16 cellular contexts compared by ENCODE assay signal in the genomic region with DNA sequence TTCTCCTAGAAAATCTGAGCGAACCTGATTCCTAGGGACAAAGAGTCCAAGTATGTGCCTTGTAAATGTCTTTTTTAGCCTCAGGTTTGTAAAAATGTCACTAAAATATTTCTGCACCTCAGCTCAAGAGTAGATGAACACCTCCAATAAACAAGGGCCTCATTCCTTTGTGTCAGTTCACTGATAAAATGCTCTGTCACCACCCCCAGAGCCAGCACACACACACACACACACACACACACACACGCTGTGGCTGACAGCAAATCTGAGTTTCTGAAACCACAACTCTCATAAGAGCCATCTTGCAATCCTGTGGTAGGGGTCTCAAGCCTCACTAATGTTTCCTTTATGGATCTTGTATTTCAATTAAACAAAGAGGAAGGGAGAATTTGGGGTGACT.
DNase-seq lines count a peak whose midpoint lies in the region; ATAC-seq and TF ChIP-seq lines count a peak whose summit lies in the region.
"Had no signal": no experiment of that assay in that cellular context is flagged by ENCODE, and none has a peak within 500 bp of the region (broad histone marks: within the 10 kb centered on the region; RNA-seq: fewer than 3 reads in every experiment).

No MANE protein-coding gene starts in this region.

- WGBS in heart left ventricle, 4 donors = 46 to 65% (median 59%) methylated on average over 2 of the region's 2 CpGs
- 80 to 88% methylated on average over 2 of the region's 2 CpGs for WGBS in tibial nerve, 2 donors
- no CpG with 5 or more reads among the region's 2 CpGs for WGBS in H9 (ENCODE audit: extremely low coverage, insufficient read length, low lambda C conversion rate)

- H2AK5ac ChIP-seq in H9 (ENCODE audit: insufficient read length, low read length) = no peak overlapping the region

- DNase-seq in Right ventricle myocardium inferior (ENCODE audit: missing footprints) (no peak), right atrium auricular region (ENCODE audit: low spot score) (no peak), heart left ventricle (peak in 4 of 5 donors; percentile 19 to 55 (median 36)), myocyte (ENCODE audit: low read depth) (peak; percentile 6), tibial nerve (ENCODE audit: low spot score in 2 of 2) (no peak), anterior cingulate cortex (lab: John Stamatoyannopoulos, UW) (no peak), H9 (no peak)
- DNase-seq: 8988T, KG1, MG63, NCI-H1092 treated with DMSO at 0.1 percent for 48 hours, NCI-H1694, NCI-H446 treated with DMSO at 0.1 percent for 48 hours, NCI-H774 had no signal

- H3K56ac ChIP-seq in H9 (ENCODE audit: insufficient read length, low read depth, low read length) = no peak overlapping the region

- ATAC-seq in Right ventricle myocardium inferior (peak; percentile 75), heart left ventricle (peak; percentile 52 to 70 (median 66)), HG03354 (IDR thresholded peaks at IDR 0.05; ENCODE audit: poor library complexity, severe bottlenecking, unreplicated experiment) (no peak)

- H3K9me3 ChIP-seq in right atrium auricular region = no peaks in the 10 kb centered on the region
- peaks cover 0 to 4% (median 0%) of the 10 kb centered on the region in 12 donors for H3K9me3 ChIP-seq in heart left ventricle
- H3K9me3 ChIP-seq in tibial nerve = no peaks in the 10 kb centered on the region
- H3K9me3 ChIP-seq in H9 (ENCODE audit: control insufficient read depth, low read depth, low read length) = no peaks in the 10 kb centered on the region
- H3K9me3 ChIP-seq: BLaER1 treated with 17β-estradiol and CSF1 and Interleukin-3, amounts not matched to agents 10 nM and 100 nM; MG63 had no signal

- H4K5ac ChIP-seq in H9 (ENCODE audit: insufficient read length, low read depth, low read length) = no peak overlapping the region

- TF ChIP-seq EP300 in tibial nerve (IDR thresholded peaks at IDR 0.05) = no peak

- H4K91ac ChIP-seq in H9 (ENCODE audit: insufficient read length, low read depth, low read length) = no peak overlapping the region

- H3K4me2 ChIP-seq in H9 (ENCODE audit: insufficient read depth, insufficient read length, low read length) = no peak overlapping the region
- H3K4me2 ChIP-seq: BLaER1 treated with 17β-estradiol and CSF1 and Interleukin-3, amounts not matched to agents 10 nM and 100 nM had no signal

- H3K27me3 Mint-ChIP-seq in H9 (ENCODE audit: low read depth) = peaks cover 26% of the 10 kb centered on the region

- no peak for TF ChIP-seq CTCF in right atrium auricular region (IDR thresholded peaks at IDR 0.05)
- no peak for TF ChIP-seq CTCF in heart left ventricle (IDR thresholded peaks at IDR 0.05)
- no peak for TF ChIP-seq CTCF in tibial nerve (IDR thresholded peaks at IDR 0.05)
- no peak for TF ChIP-seq CTCF in H9 (conservative IDR thresholded peaks at IDR 0.05)

- H2BK15ac ChIP-seq in H9 (ENCODE audit: low read depth, low read length) = no peak overlapping the region

- H3K4ac ChIP-seq in H9 (ENCODE audit: low read depth, low read length) = no peak overlapping the region

- H4K20me1 ChIP-seq in H9 (ENCODE audit: control insufficient read depth, insufficient read depth, insufficient read length) = no peaks in the 10 kb centered on the region
- H4K20me1 ChIP-seq: BLaER1 treated with 17β-estradiol and CSF1 and Interleukin-3, amounts not matched to agents 10 nM and 100 nM had no signal

- H3K14ac ChIP-seq in H9 (ENCODE audit: insufficient read depth, low read length) = no peak overlapping the region

- H3K36me3 ChIP-seq in right atrium auricular region = no peaks in the 10 kb centered on the region
- H3K36me3 ChIP-seq in heart left ventricle = no peaks in the 10 kb centered on the region
- no peaks in the 10 kb centered on the region for H3K36me3 ChIP-seq in tibial nerve
- H3K36me3 ChIP-seq: BLaER1 treated with 17β-estradiol and CSF1 and Interleukin-3, amounts not matched to agents 10 nM and 100 nM; MG63 had no signal

- no peaks in the 10 kb centered on the region for H3K79me1 ChIP-seq in H9 (ENCODE audit: insufficient read depth, low read depth, low read length, poor library complexity, severe bottlenecking)

- H3K18ac ChIP-seq in H9 (ENCODE audit: insufficient read length, low read depth, low read length) = no peak overlapping the region

- no peak overlapping the region for H2AFZ ChIP-seq in H9 (ENCODE audit: low read length)

- peak overlapping the region in 1 of 2 donors; percentile 31 for H3K27ac ChIP-seq in right atrium auricular region
- peak overlapping the region in 8 of 12 donors; percentile 32 to 64 (median 51) for H3K27ac ChIP-seq in heart left ventricle
- no peak overlapping the region for H3K27ac ChIP-seq in tibial nerve
- no peak overlapping the region for H3K27ac ChIP-seq in H9 (ENCODE audit: insufficient read length, low read depth, low read length)
- H3K27ac ChIP-seq: BLaER1 treated with 17β-estradiol and CSF1 and Interleukin-3, amounts not matched to agents 10 nM and 100 nM had no signal

- H3K9ac ChIP-seq in H9 (ENCODE audit: extremely low read depth, insufficient read length, low read length) = no peak overlapping the region
- H3K9ac ChIP-seq: BLaER1 treated with 17β-estradiol and CSF1 and Interleukin-3, amounts not matched to agents 10 nM and 100 nM had no signal

- H2BK5ac ChIP-seq in H9 (ENCODE audit: insufficient read length, low read length) = no peak overlapping the region

- H2BK120ac ChIP-seq in H9 (ENCODE audit: low read depth, low read length, poor library complexity, severe bottlenecking) = no peak overlapping the region

- no peak overlapping the region for H3T11ph ChIP-seq in H9 (ENCODE audit: low read length)

- H3K4me1 ChIP-seq in right atrium auricular region (peaks cover 0 to 30% of the 10 kb centered on the region in 2 donors), heart left ventricle (peaks cover 8 to 38% (median 22%) of the 10 kb centered on the region in 12 donors), tibial nerve (peaks cover 0 to 5% (median 0%) of the 10 kb centered on the region in 4 donors), H9 (ENCODE audit: insufficient read depth, low read length) (peaks cover 4% of the 10 kb centered on the region; the same call in 1 of the 2 replicates)
- H3K4me1 ChIP-seq: BLaER1 treated with 17β-estradiol and CSF1 and Interleukin-3, amounts not matched to agents 10 nM and 100 nM had no signal

- intact Hi-C loops in Right ventricle myocardium inferior (cut with DNase I) (no loop called here), heart left ventricle (cut with DNase I) (no loop called here)

- TF ChIP-seq POLR2A in heart left ventricle (IDR thresholded peaks at IDR 0.05) = no peak
- no peak for TF ChIP-seq POLR2A in tibial nerve (IDR thresholded peaks at IDR 0.05)

- no peak overlapping the region for H2BK20ac ChIP-seq in H9 (ENCODE audit: low read depth, low read length, poor library complexity, severe bottlenecking)

- H4K8ac ChIP-seq in H9 (replicated peaks; ENCODE audit: insufficient read length, low read depth, low read length) = no peak overlapping the region

- peaks cover 23 to 29% of the 10 kb centered on the region in 2 experiments for H3K4me1 Mint-ChIP-seq in H9

- H3K4me3 ChIP-seq in right atrium auricular region (no peak overlapping the region), heart left ventricle (no peak overlapping the region), tibial nerve (no peak overlapping the region)
- H3K4me3 ChIP-seq: BLaER1 treated with 17β-estradiol and CSF1 and Interleukin-3, amounts not matched to agents 10 nM and 100 nM; MG63 had no signal

- H3K27me3 ChIP-seq in right atrium auricular region (no peaks in the 10 kb centered on the region), heart left ventricle (no peaks in the 10 kb centered on the region), tibial nerve (no peaks in the 10 kb centered on the region), H9 (ENCODE audit: insufficient read depth, low read length) (no peaks in the 10 kb centered on the region)
- H3K27me3 ChIP-seq: BLaER1 treated with 17β-estradiol and CSF1 and Interleukin-3, amounts not matched to agents 10 nM and 100 nM; MG63 had no signal

- no peak overlapping the region; a peak in 1 of 7 replicates for H3K27ac Mint-ChIP-seq in H9

- no peak overlapping the region for H3K4me3 Mint-ChIP-seq in H9

- H3K9me3 Mint-ChIP-seq in H9 = no peaks in the 10 kb centered on the region

- no peak overlapping the region for H3K23ac ChIP-seq in H9 (ENCODE audit: insufficient read length, low read depth, low read length)

- no peaks in the 10 kb centered on the region for H3K23me2 ChIP-seq in H9 (ENCODE audit: insufficient read length, low read depth, low read length, poor library complexity, severe bottlenecking)

- no peaks in the 10 kb centered on the region for H3K79me2 ChIP-seq in H9 (ENCODE audit: insufficient read depth, low read length)

- no peaks in the 10 kb centered on the region for H3K36me3 Mint-ChIP-seq in H9 (ENCODE audit: insufficient read depth in 1 of 3, low read depth in 3 of 3)

- H2BK12ac ChIP-seq in H9 (ENCODE audit: insufficient read length, low read depth, low read length) = no peak overlapping the region

Comparison
In these comparisons a context has a peak if more than half of its experiments do, and no peak if none do; other contexts are left out.
1. DNase-seq: peak in heart left ventricle (4 of 5) and myocyte (single experiment); none in Right ventricle myocardium inferior (single experiment), right atrium auricular region (single experiment), tibial nerve (0 of 2), anterior cingulate cortex (0 of 58) and H9 (single experiment).
2. H3K27ac ChIP-seq: peak in heart left ventricle (8 of 12); none in tibial nerve (0 of 4) and H9 (single experiment).